ENCODE assay signal across 8 cellular contexts in the genomic region with DNA sequence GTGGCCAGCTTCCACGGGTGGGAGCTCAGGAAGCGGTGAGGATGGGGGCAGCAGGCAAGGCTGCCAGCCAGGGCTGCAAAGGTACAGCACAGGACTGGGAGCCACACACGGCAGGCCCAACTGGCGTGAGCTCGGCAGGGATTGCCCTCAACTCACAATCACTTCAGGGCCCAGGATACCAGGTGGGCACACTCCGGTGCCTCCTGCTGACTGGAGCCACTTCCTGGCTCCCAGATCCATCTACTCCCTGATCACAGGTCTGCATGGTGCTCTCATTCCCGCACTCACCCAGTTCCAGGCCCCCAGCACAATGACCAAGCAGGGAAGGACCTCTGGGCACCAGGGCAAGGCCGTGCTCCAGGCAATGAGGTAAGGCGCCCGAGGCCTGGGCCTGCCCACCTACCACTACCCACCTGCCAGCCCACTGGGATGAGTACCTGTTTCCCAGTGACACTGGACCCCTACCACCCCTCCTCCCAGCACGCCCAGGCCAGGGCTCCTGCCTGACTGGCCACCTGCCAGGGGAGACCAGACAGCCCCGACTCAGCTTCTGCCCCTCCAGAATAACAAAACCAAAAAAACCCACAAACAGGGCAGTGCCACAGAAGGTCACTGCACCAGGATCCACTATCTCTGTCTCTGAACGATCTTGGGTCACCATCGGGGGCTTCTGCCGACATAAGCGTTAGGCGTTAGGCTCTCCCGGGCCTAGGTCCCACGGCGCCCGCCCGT. TPM values are rescaled to one million over a fixed set of nuclear protein-coding genes. Genes with fewer than 3 reads are reported as not detected.
DNase-seq lines count a peak whose midpoint lies in the region; ATAC-seq and TF ChIP-seq lines count a peak whose summit lies in the region.

No MANE protein-coding gene starts in this region.

- H3F3A ChIP-seq in GM23248 (ENCODE audit: insufficient read depth), result no peaks in the 10 kb centered on the region

- H3K79me2 ChIP-seq in GM23248 (ENCODE audit: insufficient read depth), result no peaks in the 10 kb centered on the region

- H3K27me3 ChIP-seq in GM23248 (replicated peaks; ENCODE audit: insufficient read depth), result peaks cover 17% of the 10 kb centered on the region; the same call in 1 of the 2 replicates

- no peak overlapping the region for H3K9ac ChIP-seq in GM23248

- no peak overlapping the region for H3K4me3 ChIP-seq in GM23248

- no peak for DNase-seq in activated CD4-positive, alpha-beta T cell treated with anti-CD3 and anti-CD28 coated beads, Interleukin-2, amount 10 ng/mL, durations not matched to agents 24 days and 14 days
- DNase-seq in activated CD4-positive, alpha-beta T cell treated with anti-CD3 and anti-CD28 coated beads, Interleukin-2, amount 50 U/mL, for 1 hour, result no peak
- DNase-seq in NCI-H2171 (lab: John Stamatoyannopoulos, UW) (peak; percentile 48), progenitor cell of endocrine pancreas (ENCODE audit: low spot score, unreplicated experiment) (no peak), GM23248 (no peak)
- no peak for DNase-seq in central memory CD8-positive, alpha-beta T cell (ENCODE audit: low spot score in 2 of 2)
- DNase-seq in stimulated activated naive B cell treated with anti-CD40 and anti-IgM and Interleukin-4, amounts not matched to agents 10 μg/mL and 1 μg/mL and 100 μg/mL, for 72 hours, result no peak

- no peaks in the 10 kb centered on the region for H3K36me3 Mint-ChIP-seq in activated CD4-positive, alpha-beta T cell treated with anti-CD3 and anti-CD28 coated beads, Interleukin-2, amount 10 ng/mL, durations not matched to agents 24 days and 14 days (ENCODE audit: low read depth)
- H3K36me3 Mint-ChIP-seq in central memory CD8-positive, alpha-beta T cell (ENCODE audit: insufficient read depth), result peaks cover 2% of the 10 kb centered on the region
- H3K36me3 Mint-ChIP-seq in progenitor cell of endocrine pancreas (ENCODE audit: insufficient read depth), result no peaks in the 10 kb centered on the region
- H3K36me3 Mint-ChIP-seq in stimulated activated naive B cell treated with anti-CD40 and anti-IgM and Interleukin-4, amounts not matched to agents 10 μg/mL and 1 μg/mL and 100 μg/mL, for 72 hours, result peaks cover 0 to 2% of the 10 kb centered on the region in 2 donors

- H4K20me1 ChIP-seq in GM23248 (ENCODE audit: insufficient read depth), result no peaks in the 10 kb centered on the region

- peaks cover 19% of the 10 kb centered on the region for H3K27me3 Mint-ChIP-seq in activated CD4-positive, alpha-beta T cell treated with anti-CD3 and anti-CD28 coated beads, Interleukin-2, amount 10 ng/mL, durations not matched to agents 24 days and 14 days
- H3K27me3 Mint-ChIP-seq in central memory CD8-positive, alpha-beta T cell, result peaks cover 22% of the 10 kb centered on the region
- H3K27me3 Mint-ChIP-seq in progenitor cell of endocrine pancreas, result peaks cover 33% of the 10 kb centered on the region
- peaks cover 27 to 49% of the 10 kb centered on the region in 2 donors for H3K27me3 Mint-ChIP-seq in stimulated activated naive B cell treated with anti-CD40 and anti-IgM and Interleukin-4, amounts not matched to agents 10 μg/mL and 1 μg/mL and 100 μg/mL, for 72 hours

- no peak overlapping the region for H3K27ac ChIP-seq in GM23248

- H3K9me3 Mint-ChIP-seq in activated CD4-positive, alpha-beta T cell treated with anti-CD3 and anti-CD28 coated beads, Interleukin-2, amount 10 ng/mL, durations not matched to agents 24 days and 14 days, result no peaks in the 10 kb centered on the region
- no peaks in the 10 kb centered on the region for H3K9me3 Mint-ChIP-seq in central memory CD8-positive, alpha-beta T cell
- H3K9me3 Mint-ChIP-seq in progenitor cell of endocrine pancreas (ENCODE audit: low read depth), result no peaks in the 10 kb centered on the region
- H3K9me3 Mint-ChIP-seq in stimulated activated naive B cell treated with anti-CD40 and anti-IgM and Interleukin-4, amounts not matched to agents 10 μg/mL and 1 μg/mL and 100 μg/mL, for 72 hours, result no peaks in the 10 kb centered on the region

- intact Hi-C loops in activated CD4-positive, alpha-beta T cell treated with anti-CD3 and anti-CD28 coated beads, Interleukin-2, amount 10 ng/mL, durations not matched to agents 24 days and 14 days (cut with micrococcal nuclease), result loop anchor here (5.0 kb wide), 1 partner anchor 74 kb away; no protein-coding TSS in a partner anchor

- no peaks in the 10 kb centered on the region for H3K4me1 ChIP-seq in GM23248 (ENCODE audit: insufficient read depth)

- no peaks in the 10 kb centered on the region for H3K36me3 ChIP-seq in GM23248 (ENCODE audit: low read depth)

- H3K4me1 Mint-ChIP-seq in activated CD4-positive, alpha-beta T cell treated with anti-CD3 and anti-CD28 coated beads, Interleukin-2, amount 10 ng/mL, durations not matched to agents 24 days and 14 days, result peaks cover 7% of the 10 kb centered on the region
- peaks cover 6% of the 10 kb centered on the region for H3K4me1 Mint-ChIP-seq in central memory CD8-positive, alpha-beta T cell
- H3K4me1 Mint-ChIP-seq in progenitor cell of endocrine pancreas (ENCODE audit: low read depth), result peaks cover 1% of the 10 kb centered on the region
- peaks cover 15 to 23% of the 10 kb centered on the region in 2 donors for H3K4me1 Mint-ChIP-seq in stimulated activated naive B cell treated with anti-CD40 and anti-IgM and Interleukin-4, amounts not matched to agents 10 μg/mL and 1 μg/mL and 100 μg/mL, for 72 hours

- ATAC-seq in central memory CD8-positive, alpha-beta T cell (replicated peaks; ENCODE audit: extremely low read depth, poor library complexity, severe bottlenecking), result no peak
- ATAC-seq in stimulated activated naive B cell treated with anti-CD40 and anti-IgM and Interleukin-4, amounts not matched to agents 10 μg/mL and 1 μg/mL and 100 μg/mL, for 72 hours (replicated peaks), result no peak
- ATAC-seq in HG02981 (IDR thresholded peaks at IDR 0.05; ENCODE audit: unreplicated experiment), result no peak

- H2AFZ ChIP-seq in GM23248, result no peak overlapping the region

- in situ Hi-C loops in GM23248 (cut with MboI), result no loop called here

- no peak for TF ChIP-seq CTCF in progenitor cell of endocrine pancreas (IDR thresholded peaks at IDR 0.05; ENCODE audit: unreplicated experiment)

- peak overlapping the region; percentile 49 for H3K4me3 Mint-ChIP-seq in activated CD4-positive, alpha-beta T cell treated with anti-CD3 and anti-CD28 coated beads, Interleukin-2, amount 10 ng/mL, durations not matched to agents 24 days and 14 days
- H3K4me3 Mint-ChIP-seq in central memory CD8-positive, alpha-beta T cell, result peak overlapping the region; percentile 45
- H3K4me3 Mint-ChIP-seq in progenitor cell of endocrine pancreas (ENCODE audit: low read depth), result peak overlapping the region; percentile 37
- H3K4me3 Mint-ChIP-seq in stimulated activated naive B cell treated with anti-CD40 and anti-IgM and Interleukin-4, amounts not matched to agents 10 μg/mL and 1 μg/mL and 100 μg/mL, for 72 hours, result no peak overlapping the region

- H3K4me2 ChIP-seq in GM23248 (ENCODE audit: unreplicated experiment), result no peak overlapping the region

- no peak overlapping the region for H3K27ac Mint-ChIP-seq in activated CD4-positive, alpha-beta T cell treated with anti-CD3 and anti-CD28 coated beads, Interleukin-2, amount 10 ng/mL, durations not matched to agents 24 days and 14 days
- no peak overlapping the region for H3K27ac Mint-ChIP-seq in central memory CD8-positive, alpha-beta T cell (ENCODE audit: low read depth)
- H3K27ac Mint-ChIP-seq in progenitor cell of endocrine pancreas, result no peak overlapping the region
- no peak overlapping the region for H3K27ac Mint-ChIP-seq in stimulated activated naive B cell treated with anti-CD40 and anti-IgM and Interleukin-4, amounts not matched to agents 10 μg/mL and 1 μg/mL and 100 μg/mL, for 72 hours

- WGBS in GM23248 (ENCODE audit: low coverage in 1 of 2, low lambda C conversion rate in 2 of 2, missing lambda C conversion rate in 2 of 2), 2 experiments, result 56 to 65% methylated on average over 22 of the region's 22 CpGs

- H3K9me2 ChIP-seq in GM23248 (ENCODE audit: insufficient read depth), result no peaks in the 10 kb centered on the region

- no peaks in the 10 kb centered on the region for H3K9me3 ChIP-seq in GM23248 (ENCODE audit: low read depth)

RNA-seq across cellular contexts. Expression of a gene that starts 1.8 kb away (rescaled TPM):
- total RNA-seq in activated CD4-positive, alpha-beta T cell treated with anti-CD3 and anti-CD28 coated beads, Interleukin-2, amount 10 ng/mL, durations not matched to agents 24 days and 14 days, result 9.7 and 11.2 TPM in 2 replicates
- total RNA-seq in progenitor cell of endocrine pancreas, result 3.8 and 8.5 TPM in 2 replicates
- 0.13 and 1.5 TPM in 2 replicates for total RNA-seq in GM23248 (2014; rRNA removed; shearing (Covaris generic))
- 0.25 TPM in 1 of 2 replicates, not detected in the other for polyA plus RNA-seq in GM23248 (2016; fragmentation: Nextera tagmentation; extraction: Ambion mirVana)

RNA-seq across cellular contexts. Expression of a gene that starts 14.4 kb away (rescaled TPM):
- total RNA-seq in activated CD4-positive, alpha-beta T cell treated with anti-CD3 and anti-CD28 coated beads, Interleukin-2, amount 10 ng/mL, durations not matched to agents 24 days and 14 days, result 8.3 and 9.1 TPM in 2 replicates
- 66.6 and 68.5 TPM in 2 replicates for total RNA-seq in progenitor cell of endocrine pancreas
- total RNA-seq in GM23248 (2014; rRNA removed; shearing (Covaris generic)), result 6.3 and 8.6 TPM in 2 replicates
- 10.8 and 12.4 TPM in 2 replicates for polyA plus RNA-seq in GM23248 (2016; fragmentation: Nextera tagmentation; extraction: Ambion mirVana)

Comparison
In these comparisons a context has a peak if more than half of its experiments do, and no peak if none do; other contexts are left out.
1. H3K4me3 Mint-ChIP-seq: peak in activated CD4-positive, alpha-beta T cell treated with anti-CD3 and anti-CD28 coated beads, Interleukin-2, amount 10 ng/mL, durations not matched to agents 24 days and 14 days (single experiment), central memory CD8-positive, alpha-beta T cell (single experiment) and progenitor cell of endocrine pancreas (single experiment); none in stimulated activated naive B cell treated with anti-CD40 and anti-IgM and Interleukin-4, amounts not matched to agents 10 μg/mL and 1 μg/mL and 100 μg/mL, for 72 hours (0 of 2).